9 cellular contexts compared by ENCODE assay signal in the genomic region with DNA sequence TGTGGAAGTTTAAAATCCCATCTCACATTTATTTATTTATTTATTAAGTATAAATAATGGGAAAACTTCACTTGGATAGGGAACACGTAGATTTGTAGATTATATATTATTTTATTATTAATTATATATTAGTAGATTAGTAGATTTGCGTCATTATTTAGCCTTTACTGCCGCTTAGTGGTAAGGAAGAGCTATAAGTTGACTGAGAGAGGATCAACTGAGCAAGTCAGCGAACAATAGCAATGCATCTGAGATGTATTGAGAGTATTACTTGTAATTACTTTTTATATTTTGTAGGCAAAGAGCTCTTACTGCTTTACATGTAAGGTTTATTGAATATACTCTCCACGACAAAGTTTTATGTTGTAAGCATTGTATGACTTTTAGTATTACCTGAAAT.
DNase-seq lines count a peak whose midpoint lies in the region; ATAC-seq and TF ChIP-seq lines count a peak whose summit lies in the region.
"Had no signal": no experiment of that assay in that cellular context is flagged by ENCODE, and none has a peak within 500 bp of the region (broad histone marks: within the 10 kb centered on the region; RNA-seq: fewer than 3 reads in every experiment).

No MANE protein-coding gene starts in this region.

- no peaks in the 10 kb centered on the region for H3K9me3 ChIP-seq in lower lobe of right lung
- H3K9me3 ChIP-seq in ascending aorta = no peaks in the 10 kb centered on the region

- intact Hi-C loops in lower lobe of right lung (cut with DNase I) = no loop called here
- intact Hi-C loops in ascending aorta (cut with DNase I) = loop anchor here (5.0 kb wide), 1 partner anchor 1244 kb away; no protein-coding TSS in a partner anchor

- H3K27ac ChIP-seq in lower lobe of right lung = no peak overlapping the region
- H3K27ac ChIP-seq in ascending aorta = no peak overlapping the region

- ATAC-seq in HG02884 (IDR thresholded peaks at IDR 0.05; ENCODE audit: unreplicated experiment) = peak; percentile 75
- no peak for ATAC-seq in lower lobe of right lung
- ATAC-seq in GM18873 (IDR thresholded peaks at IDR 0.05; ENCODE audit: low FRiP score, unreplicated experiment) = no peak

- H3K27me3 ChIP-seq in lower lobe of right lung (ENCODE audit: low read depth) (no peaks in the 10 kb centered on the region), ascending aorta (no peaks in the 10 kb centered on the region)

- H3K4me3 ChIP-seq in lower lobe of right lung (no peak overlapping the region), ascending aorta (no peak overlapping the region)

- H3K36me3 ChIP-seq in lower lobe of right lung (no peaks in the 10 kb centered on the region), ascending aorta (no peaks in the 10 kb centered on the region)

- H3K4me1 ChIP-seq in lower lobe of right lung (no peaks in the 10 kb centered on the region), ascending aorta (no peaks in the 10 kb centered on the region)

- TF ChIP-seq CTCF in lower lobe of right lung (IDR thresholded peaks at IDR 0.05) (peak; percentile 47), ascending aorta (IDR thresholded peaks at IDR 0.05) (peak in 1 of 3 experiments; percentile 50)

- DNase-seq in DMS114 treated with DMSO at 0.1 percent for 48 hours (lab: John Stamatoyannopoulos, UW; ENCODE audit: unreplicated experiment) (peak; percentile 94), amniotic stem cell (lab: John Stamatoyannopoulos, UW) (peak; percentile 12), lower lobe of right lung (no peak), NOMO-1 treated with DMSO at 0.1 percent for 48 hours (lab: John Stamatoyannopoulos, UW; ENCODE audit: unreplicated experiment) (no peak), ascending aorta (ENCODE audit: low spot score in 2 of 2) (no peak)
- no peak for DNase-seq in stimulated activated CD4-positive, alpha-beta T cell treated with anti-CD3 and anti-CD28 coated beads, Interleukin-1b, Interleukin-23, amount 100 ng/mL, for 48 hours
- DNase-seq: naive B cell had no signal

Comparison
In these comparisons a context has a peak if more than half of its experiments do, and no peak if none do; other contexts are left out.
1. DNase-seq: peak in DMS114 treated with DMSO at 0.1 percent for 48 hours (single experiment) and amniotic stem cell (single experiment); none in lower lobe of right lung (single experiment), NOMO-1 treated with DMSO at 0.1 percent for 48 hours (single experiment), stimulated activated CD4-positive, alpha-beta T cell treated with anti-CD3 and anti-CD28 coated beads, Interleukin-1b, Interleukin-23, amount 100 ng/mL, for 48 hours (single experiment) and ascending aorta (0 of 2).